ENCODE assay signal across 1 cellular context in the genomic region with DNA sequence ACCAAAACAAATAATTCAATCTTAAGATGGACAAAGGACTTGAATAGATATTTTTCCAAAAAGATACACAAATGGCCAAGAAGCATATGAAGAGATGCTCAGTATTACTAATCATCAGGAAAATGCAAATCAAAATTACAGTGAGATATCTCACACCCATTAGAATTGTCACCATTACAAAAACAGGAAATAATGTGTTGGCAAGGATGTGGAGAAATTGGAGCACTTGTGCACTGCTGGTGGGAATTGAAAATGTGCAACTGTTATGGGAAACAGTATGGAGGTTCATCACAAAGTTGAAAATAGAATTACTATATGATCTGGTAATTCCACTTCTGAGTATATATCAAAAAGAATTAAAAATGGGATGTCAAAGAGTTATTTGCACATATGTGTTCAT.
TF ChIP-seq lines count a peak whose summit lies in the region.

No MANE protein-coding gene starts in this region.

TF ChIP-seq in A549, 52 proteins besides CTCF, POLR2A, EP300 and RAD21 (continued from another document):
- TF ChIP-seq, protein P1, sequence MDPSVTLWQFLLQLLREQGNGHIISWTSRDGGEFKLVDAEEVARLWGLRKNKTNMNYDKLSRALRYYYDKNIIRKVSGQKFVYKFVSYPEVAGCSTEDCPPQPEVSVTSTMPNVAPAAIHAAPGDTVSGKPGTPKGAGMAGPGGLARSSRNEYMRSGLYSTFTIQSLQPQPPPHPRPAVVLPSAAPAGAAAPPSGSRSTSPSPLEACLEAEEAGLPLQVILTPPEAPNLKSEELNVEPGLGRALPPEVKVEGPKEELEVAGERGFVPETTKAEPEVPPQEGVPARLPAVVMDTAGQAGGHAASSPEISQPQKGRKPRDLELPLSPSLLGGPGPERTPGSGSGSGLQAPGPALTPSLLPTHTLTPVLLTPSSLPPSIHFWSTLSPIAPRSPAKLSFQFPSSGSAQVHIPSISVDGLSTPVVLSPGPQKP (IDR thresholded peaks at IDR 0.05; ENCODE audit: low read depth, low read length): no peak
- TF ChIP-seq, protein P2, sequence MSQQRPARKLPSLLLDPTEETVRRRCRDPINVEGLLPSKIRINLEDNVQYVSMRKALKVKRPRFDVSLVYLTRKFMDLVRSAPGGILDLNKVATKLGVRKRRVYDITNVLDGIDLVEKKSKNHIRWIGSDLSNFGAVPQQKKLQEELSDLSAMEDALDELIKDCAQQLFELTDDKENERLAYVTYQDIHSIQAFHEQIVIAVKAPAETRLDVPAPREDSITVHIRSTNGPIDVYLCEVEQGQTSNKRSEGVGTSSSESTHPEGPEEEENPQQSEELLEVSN (IDR thresholded peaks at IDR 0.05; ENCODE audit: borderline replicate concordance, low read depth): no peak
- TF ChIP-seq KDM5A (IDR thresholded peaks at IDR 0.05) (no peak), CEBPB (IDR thresholded peaks at IDR 0.05) (no peak), POLR2AphosphoS2 (conservative IDR thresholded peaks at IDR 0.05; ENCODE audit: low read length) (no peak)
- TF ChIP-seq, protein P3, sequence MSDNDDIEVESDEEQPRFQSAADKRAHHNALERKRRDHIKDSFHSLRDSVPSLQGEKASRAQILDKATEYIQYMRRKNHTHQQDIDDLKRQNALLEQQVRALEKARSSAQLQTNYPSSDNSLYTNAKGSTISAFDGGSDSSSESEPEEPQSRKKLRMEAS (IDR thresholded peaks at IDR 0.05): no peak
